Comparison of ENCODE assay signal across 39 cellular contexts in genomic region chr1:233946724-233947123, GRCh38. TPM values are rescaled to one million over a fixed set of nuclear protein-coding genes. Genes with fewer than 3 reads are reported as not detected.
"Had no signal": no experiment of that assay in that cellular context is flagged by ENCODE, and none has a peak within 500 bp of the region (broad histone marks: within the 10 kb centered on the region; RNA-seq: fewer than 3 reads in every experiment).

No MANE protein-coding gene starts in this region.

- H3K36me3 ChIP-seq: adrenal gland, brain microvascular endothelial cell, breast epithelium, cardiac muscle cell had no signal

- H3K27me3 Mint-ChIP-seq: activated B cell treated with CpG ODN at 0.5 μM for 24 hours; activated CD8-positive, alpha-beta T cell treated with anti-CD3 and anti-CD28 coated beads for 36 hours had no signal

- FAIRE-seq: astrocyte, TTC549 had no signal

- H3K27me3 ChIP-seq: adrenal gland, body of pancreas, brain microvascular endothelial cell, breast epithelium, cardiac muscle cell had no signal

- DNase-seq: activated B cell treated with CpG ODN at 0.5 μM for 24 hours; activated CD4-positive, alpha-beta memory T cell treated with anti-CD3 and anti-CD28 coated beads for 36 hours; activated CD4-positive, alpha-beta T cell treated with anti-CD3 and anti-CD28 coated beads for 4 hours; activated CD4-positive, alpha-beta T cell treated with anti-CD3 and anti-CD28 coated beads, Interleukin-2, amount 10 ng/mL, durations not matched to agents 24 days and 14 days; activated CD4-positive, alpha-beta T cell treated with anti-CD3 and anti-CD28 coated beads, Interleukin-2, amount 50 U/mL, for 1 hour; activated CD4-positive, alpha-beta T cell treated with anti-CD3 and anti-CD28 coated beads, Interleukin-2, amount 50 U/mL, for 4 hours; activated CD4-positive, CD25-positive, alpha-beta regulatory T cell treated with anti-CD3 and anti-CD28 coated beads, Interleukin-2, amount 50 U/mL, for 72 hours; activated CD8-positive, alpha-beta memory T cell treated with anti-CD3 and anti-CD28 coated beads, Interleukin-2, amount 50 U/mL, for 4 hours; activated CD8-positive, alpha-beta T cell treated with anti-CD3 and anti-CD28 coated beads for 36 hours; activated effector memory CD4-positive, alpha-beta T cell treated with anti-CD3 and anti-CD28 coated beads, Interleukin-2, amount 50 U/mL, for 16 hours; activated gamma-delta T cell treated with Interleukin-2 at 50 U/mL for 16 hours; activated naive CD4-positive, alpha-beta T cell; activated naive CD4-positive, alpha-beta T cell treated with anti-CD3 and anti-CD28 coated beads for 36 hours; activated naive CD4-positive, alpha-beta T cell treated with anti-CD3 and anti-CD28 coated beads, Interleukin-2, amount 50 U/mL, for 16 hours; activated naive CD8-positive, alpha-beta T cell treated with anti-CD3 and anti-CD28 coated beads for 36 hours; activated T-cell treated with anti-CD3 and anti-CD28 coated beads for 4 hours; activated T-cell treated with anti-CD3 and anti-CD28 coated beads, Interleukin-2, amount 50 U/mL, for 1 hour; activated T-cell treated with anti-CD3 and anti-CD28 coated beads, Interleukin-2, amount 50 U/mL, for 4 hours; activated T-cell treated with anti-CD3 and anti-CD28 coated beads, Interleukin-2, amount 50 U/mL, for 72 hours; adrenal gland; amniotic stem cell; aorta; body of pancreas; brain microvascular endothelial cell; caudate nucleus; cerebellar nuclear complex; T-helper 1 cell; T-helper 2 cell; T-helper 9 cell had no signal

- H3K36me3 Mint-ChIP-seq: activated CD4-positive, alpha-beta memory T cell treated with anti-CD3 and anti-CD28 coated beads for 36 hours; activated naive CD4-positive, alpha-beta T cell treated with anti-CD3 and anti-CD28 coated beads, Interleukin-2, amount 50 U/mL, for 72 hours; activated naive CD8-positive, alpha-beta T cell treated with anti-CD3 and anti-CD28 coated beads for 36 hours had no signal

- H3K4me3 ChIP-seq: adrenal gland, body of pancreas, breast epithelium, cardiac muscle cell had no signal

- ATAC-seq: activated CD8-positive, alpha-beta T cell treated with anti-CD3 and anti-CD28 coated beads for 36 hours; activated naive CD4-positive, alpha-beta T cell treated with anti-CD3 and anti-CD28 coated beads, Interleukin-2, amount 50 U/mL, for 72 hours; activated T-cell treated with anti-CD3 and anti-CD28 coated beads, Interleukin-2, amount 50 U/mL, for 4 hours; activated T-cell treated with anti-CD3 and anti-CD28 coated beads, Interleukin-2, amount 50 U/mL, for 72 hours; activated T-helper 17 cell treated with anti-CD3 and anti-CD28 coated beads, Interleukin-2, amount 50 U/mL, for 72 hours; body of pancreas had no signal

- H3K4me3 Mint-ChIP-seq: activated B cell treated with CpG ODN at 0.5 μM for 24 hours; activated CD4-positive, alpha-beta memory T cell treated with anti-CD3 and anti-CD28 coated beads for 36 hours; activated CD4-positive, alpha-beta T cell treated with anti-CD3 and anti-CD28 coated beads, Interleukin-2, amount 10 ng/mL, durations not matched to agents 24 days and 14 days; activated CD8-positive, alpha-beta T cell treated with anti-CD3 and anti-CD28 coated beads for 36 hours; activated naive CD4-positive, alpha-beta T cell treated with anti-CD3 and anti-CD28 coated beads for 36 hours; activated naive CD8-positive, alpha-beta T cell treated with anti-CD3 and anti-CD28 coated beads for 36 hours; activated T-cell treated with anti-CD3 and anti-CD28 coated beads, Interleukin-2, amount 50 U/mL, for 4 hours; activated T-cell treated with anti-CD3 and anti-CD28 coated beads, Interleukin-2, amount 50 U/mL, for 72 hours; activated T-helper 1 cell treated with anti-CD3 and anti-CD28 coated beads, Interleukin-12 subunit alpha, Interleukin-12 subunit beta, Interleukin-2, Interleukin-4 antibody, amounts not matched to agents 30 ng/mL and 10 ng/mL and 1 ng/mL, durations not matched to agents 14 hours and 24 hours and 36 hours; activated T-helper 17 cell treated with anti-CD3 and anti-CD28 coated beads, Interleukin-2, amount 50 U/mL, for 72 hours; central memory CD8-positive, alpha-beta T cell; T-helper 1 cell treated with Interleukin-12 subunit alpha and Interleukin-12 subunit beta and Interleukin-4 antibody, amounts not matched to agents 30 μg/mL and 1 μg/mL, for 36 hours; T-helper 2 cell treated with Interferon-gamma antibody and Interleukin-4, amounts not matched to agents 5 μg/mL and 100 μg/mL, for 36 hours had no signal

- H3K9me3 Mint-ChIP-seq: activated T-cell treated with anti-CD3 and anti-CD28 coated beads, Interleukin-2, amount 50 U/mL, for 72 hours; activated T-helper 17 cell treated with anti-CD3 and anti-CD28 coated beads, Interleukin-2, amount 50 U/mL, for 72 hours; T-helper 2 cell treated with Interferon-gamma antibody and Interleukin-4, amounts not matched to agents 5 μg/mL and 100 μg/mL, for 36 hours had no signal

- H3K27ac ChIP-seq: adrenal gland, body of pancreas, brain microvascular endothelial cell, breast epithelium, cardiac muscle cell had no signal

- H3K27ac Mint-ChIP-seq: activated B cell treated with CpG ODN at 0.5 μM for 24 hours; activated CD4-positive, alpha-beta memory T cell treated with anti-CD3 and anti-CD28 coated beads for 36 hours; activated CD4-positive, alpha-beta T cell treated with anti-CD3 and anti-CD28 coated beads, Interleukin-2, amount 10 ng/mL, durations not matched to agents 24 days and 14 days; activated CD8-positive, alpha-beta T cell treated with anti-CD3 and anti-CD28 coated beads for 36 hours; activated naive CD4-positive, alpha-beta T cell treated with anti-CD3 and anti-CD28 coated beads for 36 hours; activated naive CD4-positive, alpha-beta T cell treated with anti-CD3 and anti-CD28 coated beads, Interleukin-2, amount 50 U/mL, for 72 hours; activated naive CD8-positive, alpha-beta T cell treated with anti-CD3 and anti-CD28 coated beads for 36 hours; activated T-cell treated with anti-CD3 and anti-CD28 coated beads, Interleukin-2, amount 50 U/mL, for 72 hours; activated T-helper 1 cell treated with anti-CD3 and anti-CD28 coated beads, Interleukin-12 subunit alpha, Interleukin-12 subunit beta, Interleukin-2, Interleukin-4 antibody, amounts not matched to agents 30 ng/mL and 10 ng/mL and 1 ng/mL, durations not matched to agents 14 hours and 24 hours and 36 hours; activated T-helper 17 cell treated with anti-CD3 and anti-CD28 coated beads, Interleukin-2, amount 50 U/mL, for 72 hours; T-helper 1 cell treated with Interleukin-12 subunit alpha and Interleukin-12 subunit beta and Interleukin-4 antibody, amounts not matched to agents 30 μg/mL and 1 μg/mL, for 36 hours; T-helper 2 cell treated with Interferon-gamma antibody and Interleukin-4, amounts not matched to agents 5 μg/mL and 100 μg/mL, for 36 hours had no signal

- H3K4me1 ChIP-seq: adrenal gland, body of pancreas, breast epithelium had no signal

- H3K4me1 Mint-ChIP-seq: activated B cell treated with CpG ODN at 0.5 μM for 24 hours; activated CD4-positive, alpha-beta T cell treated with anti-CD3 and anti-CD28 coated beads, Interleukin-2, amount 10 ng/mL, durations not matched to agents 24 days and 14 days; activated naive CD8-positive, alpha-beta T cell treated with anti-CD3 and anti-CD28 coated beads for 36 hours; activated T-helper 17 cell treated with anti-CD3 and anti-CD28 coated beads, Interleukin-2, amount 50 U/mL, for 72 hours; central memory CD8-positive, alpha-beta T cell had no signal

RNA-seq across cellular contexts. Expression of gene SLC35F3, which starts 42.2 kb away (rescaled TPM):
- total RNA-seq: activated B cell treated with CpG ODN at 0.5 μM for 24 hours; activated naive CD4-positive, alpha-beta T cell treated with anti-CD3 and anti-CD28 coated beads for 36 hours had no signal
- polyA plus RNA-seq: aorta had no signal
